Comparison of ENCODE assay signal across 23 cellular contexts in the genomic region with DNA sequence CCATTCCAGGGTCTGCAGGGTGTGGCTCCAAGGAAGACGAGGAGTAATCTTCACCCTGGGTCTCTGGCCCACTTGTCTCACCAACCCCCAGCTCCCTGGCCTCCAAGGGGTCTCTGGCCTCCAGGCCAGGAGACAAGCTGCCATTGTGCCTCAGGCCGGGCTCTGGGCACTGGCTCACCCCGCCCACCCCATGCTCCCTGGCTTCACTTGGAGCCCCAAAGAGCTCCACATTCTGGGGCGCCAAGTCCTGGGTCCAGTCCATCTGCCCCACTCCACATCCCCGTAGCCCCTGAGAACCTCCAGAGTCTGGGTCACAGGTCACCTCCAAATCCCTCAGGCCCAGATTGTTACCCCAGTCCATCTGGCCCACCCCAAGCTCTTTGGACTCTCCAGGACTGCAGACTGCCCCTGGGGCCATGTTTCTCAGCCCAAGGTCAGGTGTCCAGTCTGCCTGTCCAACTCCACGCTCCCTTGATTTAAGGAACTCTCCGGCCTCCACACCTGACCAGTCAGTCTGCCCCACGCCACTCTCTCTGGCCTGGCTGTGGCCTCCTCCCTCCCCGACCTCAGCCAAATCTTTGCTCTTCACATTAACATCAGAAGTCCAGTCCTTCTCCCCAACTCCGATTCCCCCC. TPM values are rescaled to one million over a fixed set of nuclear protein-coding genes. Genes with fewer than 3 reads are reported as not detected.
DNase-seq lines count a peak whose midpoint lies in the region; ATAC-seq, FAIRE-seq and TF ChIP-seq lines count a peak whose summit lies in the region.
"Had no signal": no experiment of that assay in that cellular context is flagged by ENCODE, and none has a peak within 500 bp of the region (broad histone marks: within the 10 kb centered on the region; RNA-seq: fewer than 3 reads in every experiment).

No MANE protein-coding gene starts in this region.

- TF ChIP-seq CTCF in liver (IDR thresholded peaks at IDR 0.05; ENCODE audit: low read depth, low read length, missing input control), result no peak
- no peak for TF ChIP-seq CTCF in HepG2 (CRISPR knock-in tag; IDR thresholded peaks at IDR 0.05)
- TF ChIP-seq CTCF in glutamatergic neuron (IDR thresholded peaks at IDR 0.05; ENCODE audit: partially characterized antibody, unreplicated experiment), result no peak
- no peak for TF ChIP-seq CTCF in gastrocnemius medialis (IDR thresholded peaks at IDR 0.05 in 4 of 5, conservative IDR thresholded peaks at IDR 0.05 in 1 of 5)
- TF ChIP-seq CTCF in body of pancreas (IDR thresholded peaks at IDR 0.05), result no peak
- no peak for TF ChIP-seq CTCF in right atrium auricular region (IDR thresholded peaks at IDR 0.05)

- H3K27ac ChIP-seq in liver (ENCODE audit: low read depth in 1 of 2, low read length in 2 of 2) (peak overlapping the region; percentile 92 to 93), HepG2 (ENCODE audit: extremely low read length, insufficient read depth, low read length) (no peak overlapping the region), gastrocnemius medialis (peak overlapping the region; percentile 92 to 99 (median 98)), body of pancreas (peak overlapping the region in 2 of 4 donors; percentile 24 to 25), right atrium auricular region (peak overlapping the region in 1 of 2 donors; percentile 33)
- H3K27ac ChIP-seq: colonic mucosa, SK-N-MC had no signal

- TF ChIP-seq POLR2A in HepG2 (IDR thresholded peaks at IDR 0.05; ENCODE audit: insufficient read depth in 1 of 2, low read depth in 2 of 2, low read length in 2 of 2) (no peak), gastrocnemius medialis (IDR thresholded peaks at IDR 0.05) (no peak), body of pancreas (IDR thresholded peaks at IDR 0.05) (no peak)

- intact Hi-C loops in HepG2 (cut with micrococcal nuclease; ENCODE audit: unreplicated experiment) (no loop called here), gastrocnemius medialis (cut with DNase I; ENCODE audit: low total_unique reads) (no loop called here), body of pancreas (cut with DNase I) (no loop called here)

- H3K9ac ChIP-seq in liver (ENCODE audit: low read depth in 1 of 2, low read length in 2 of 2) (no peak overlapping the region), HepG2 (ENCODE audit: insufficient read depth, low read depth, low read length) (no peak overlapping the region)

- in situ Hi-C loops in HepG2 (cut with HindIII; ENCODE audit: extremely low pct_ligation_motif_present, low pct_unique_long_range_greater_than_20kb), result no loop called here
- in situ Hi-C loops in gastrocnemius medialis (cut with MboI; ENCODE audit: low sequenced_read_pairs in 4 of 4), result no loop called here

- peaks cover 56% of the 10 kb centered on the region for H3K4me1 Mint-ChIP-seq in glutamatergic neuron (ENCODE audit: low read depth, unreplicated experiment)

- ATAC-seq in HepG2 (no peak), gastrocnemius medialis (no peak), body of pancreas (no peak)
- ATAC-seq: GM23338; natural killer cell; sciatic nerve; stimulated activated memory B cell treated with anti-CD40 and anti-IgM and Interleukin-4, amounts not matched to agents 10 μg/mL and 1 μg/mL and 100 μg/mL, for 72 hours had no signal

- TF ChIP-seq EP300 in HepG2 (IDR thresholded peaks at IDR 0.05; ENCODE audit: low read depth in 2 of 2, low read length in 2 of 2) (no peak), HepG2 (CRISPR knock-in tag; IDR thresholded peaks at IDR 0.05; ENCODE audit: borderline replicate concordance) (no peak)

- H3K27me3 Mint-ChIP-seq in glutamatergic neuron (ENCODE audit: unreplicated experiment), result peaks cover 18% of the 10 kb centered on the region
- H3K27me3 Mint-ChIP-seq: activated CD4-positive, alpha-beta memory T cell treated with anti-CD3 and anti-CD28 coated beads, Interleukin-2, amount 10 ng/mL, durations not matched to agents 7 days and 5 days; stimulated activated memory B cell treated with anti-CD40 and anti-IgM and Interleukin-4, amounts not matched to agents 10 μg/mL and 1 μg/mL and 100 μg/mL, for 72 hours had no signal

- H3K4me3 ChIP-seq in liver (ENCODE audit: low read depth in 1 of 3, low read length in 3 of 3), result no peak overlapping the region
- H3K4me3 ChIP-seq in HepG2 (replicated peaks in 1 of 3; ENCODE audit: insufficient read depth in 1 of 3, low read depth in 2 of 3, low read length in 3 of 3), result no peak overlapping the region
- peak overlapping the region; percentile 33 to 82 (median 58) for H3K4me3 ChIP-seq in gastrocnemius medialis
- no peak overlapping the region for H3K4me3 ChIP-seq in body of pancreas
- no peak overlapping the region for H3K4me3 ChIP-seq in right atrium auricular region
- H3K4me3 ChIP-seq: colonic mucosa, GM23338, SK-N-MC had no signal

- H3K36me3 ChIP-seq in liver (ENCODE audit: control insufficient read depth in 4 of 4, insufficient read depth in 3 of 4, low read depth in 1 of 4, low read length in 3 of 4) (peaks cover 1 to 6% (median 3%) of the 10 kb centered on the region in 4 donors), HepG2 (replicated peaks in 1 of 2; ENCODE audit: control insufficient read depth in 1 of 2, insufficient read depth in 2 of 2, low read length in 2 of 2) (peaks cover 6 to 12% of the 10 kb centered on the region in 2 experiments; a peak in 4 of 5 replicates), gastrocnemius medialis (peaks cover 0 to 43% of the 10 kb centered on the region in 2 donors), body of pancreas (replicated peaks in 1 of 2; ENCODE audit: insufficient read depth in 1 of 2, low read depth in 2 of 2) (peaks cover 0 to 6% of the 10 kb centered on the region in 2 donors), right atrium auricular region (peaks cover 38% of the 10 kb centered on the region)
- H3K36me3 ChIP-seq: colonic mucosa had no signal

- peak overlapping the region; percentile 4 for H3K27ac Mint-ChIP-seq in glutamatergic neuron (ENCODE audit: unreplicated experiment)
- H3K27ac Mint-ChIP-seq: activated CD4-positive, alpha-beta memory T cell treated with anti-CD3 and anti-CD28 coated beads, Interleukin-2, amount 10 ng/mL, durations not matched to agents 7 days and 5 days; activated T-helper 1 cell treated with anti-CD3 and anti-CD28 coated beads, Interleukin-12 subunit alpha, Interleukin-12 subunit beta, Interleukin-2, Interleukin-4 antibody, amounts not matched to agents 30 ng/mL and 10 ng/mL and 1 ng/mL, durations not matched to agents 14 hours and 24 hours and 36 hours; natural killer cell; stimulated activated memory B cell treated with anti-CD40 and anti-IgM and Interleukin-4, amounts not matched to agents 10 μg/mL and 1 μg/mL and 100 μg/mL, for 72 hours had no signal

- no peaks in the 10 kb centered on the region for H3K27me3 ChIP-seq in liver (ENCODE audit: control insufficient read depth in 4 of 4, insufficient read depth in 4 of 4, low read length in 3 of 4)
- no peaks in the 10 kb centered on the region for H3K27me3 ChIP-seq in HepG2 (ENCODE audit: control insufficient read depth in 1 of 2, insufficient read depth in 2 of 2, low read length in 2 of 2)
- H3K27me3 ChIP-seq in gastrocnemius medialis, result no peaks in the 10 kb centered on the region
- no peaks in the 10 kb centered on the region for H3K27me3 ChIP-seq in body of pancreas
- H3K27me3 ChIP-seq in right atrium auricular region, result no peaks in the 10 kb centered on the region
- H3K27me3 ChIP-seq: colonic mucosa had no signal

- no peak for FAIRE-seq in HepG2 (lab: Jason Lieb, UNC)
- FAIRE-seq: A204.1, TTC549 had no signal

- CTCF ChIA-PET in HepG2 (lab: Yijun Ruan, JAX; ENCODE audit: low intra/inter-chr PET ratio, low total read pairs), result no interaction called here

- 94% methylated on average over 10 of the region's 10 CpGs for WGBS in liver
- 88% methylated on average over 6 of the region's 10 CpGs for WGBS in HepG2 (ENCODE audit: low lambda C conversion rate)
- WGBS in body of pancreas, 2 donors, result 95 to 97% methylated on average over 10 of the region's 10 CpGs

- H4K20me1 ChIP-seq in HepG2 (ENCODE audit: insufficient read depth, low read length), result no peaks in the 10 kb centered on the region

- H3K4me3 Mint-ChIP-seq in glutamatergic neuron (ENCODE audit: unreplicated experiment), result no peak overlapping the region
- H3K4me3 Mint-ChIP-seq: activated CD4-positive, alpha-beta memory T cell treated with anti-CD3 and anti-CD28 coated beads, Interleukin-2, amount 10 ng/mL, durations not matched to agents 7 days and 5 days; activated T-helper 1 cell treated with anti-CD3 and anti-CD28 coated beads, Interleukin-12 subunit alpha, Interleukin-12 subunit beta, Interleukin-2, Interleukin-4 antibody, amounts not matched to agents 30 ng/mL and 10 ng/mL and 1 ng/mL, durations not matched to agents 14 hours and 24 hours and 36 hours; CD4-positive, alpha-beta memory T cell; GM23338; IgD-negative memory B cell; natural killer cell; stimulated activated memory B cell treated with anti-CD40 and anti-IgM and Interleukin-4, amounts not matched to agents 10 μg/mL and 1 μg/mL and 100 μg/mL, for 72 hours had no signal

- H3K36me3 Mint-ChIP-seq in glutamatergic neuron (ENCODE audit: unreplicated experiment), result peaks cover 11% of the 10 kb centered on the region
- H3K36me3 Mint-ChIP-seq: natural killer cell had no signal

- H3K4me2 ChIP-seq in HepG2 (ENCODE audit: low read depth, low read length), result no peak overlapping the region
- H3K4me2 ChIP-seq: GM23338 had no signal

- H3K4me1 ChIP-seq in liver (ENCODE audit: control insufficient read depth in 4 of 4, insufficient read depth in 4 of 4, low read length in 3 of 4) (peaks cover 41 to 79% (median 66%) of the 10 kb centered on the region in 4 donors), HepG2 (ENCODE audit: insufficient read depth, low read length) (peaks cover 90% of the 10 kb centered on the region), gastrocnemius medialis (peaks cover 84 to 87% of the 10 kb centered on the region in 2 donors), body of pancreas (peaks cover 89% of the 10 kb centered on the region), right atrium auricular region (peaks cover 0 to 83% of the 10 kb centered on the region in 2 donors)

- TF ChIP-seq RAD21 in liver (IDR thresholded peaks at IDR 0.05) (no peak), HepG2 (CRISPR knock-in tag; IDR thresholded peaks at IDR 0.05) (no peak)

- BruUV-seq in HepG2 (replicated peaks; lab: Mats Ljungman, UMichigan), result no TSS peak

- H3K79me2 ChIP-seq in HepG2 (ENCODE audit: insufficient read depth, low read length), result peaks cover 6% of the 10 kb centered on the region

- H3K9me3 ChIP-seq in liver (ENCODE audit: control insufficient read depth in 4 of 4, low read length in 3 of 4), result no peaks in the 10 kb centered on the region
- no peaks in the 10 kb centered on the region for H3K9me3 ChIP-seq in HepG2 (ENCODE audit: low read length)
- H3K9me3 ChIP-seq in gastrocnemius medialis, result no peaks in the 10 kb centered on the region
- H3K9me3 ChIP-seq in body of pancreas, result no peaks in the 10 kb centered on the region
- H3K9me3 ChIP-seq in right atrium auricular region, result no peaks in the 10 kb centered on the region
- H3K9me3 ChIP-seq: colonic mucosa had no signal

- H3K9me3 Mint-ChIP-seq in glutamatergic neuron (ENCODE audit: unreplicated experiment), result peaks cover 23% of the 10 kb centered on the region
- H3K9me3 Mint-ChIP-seq: activated CD4-positive, alpha-beta memory T cell treated with anti-CD3 and anti-CD28 coated beads, Interleukin-2, amount 10 ng/mL, durations not matched to agents 7 days and 5 days; activated T-helper 1 cell treated with anti-CD3 and anti-CD28 coated beads, Interleukin-12 subunit alpha, Interleukin-12 subunit beta, Interleukin-2, Interleukin-4 antibody, amounts not matched to agents 30 ng/mL and 10 ng/mL and 1 ng/mL, durations not matched to agents 14 hours and 24 hours and 36 hours; CD4-positive, alpha-beta memory T cell; GM23338; IgD-negative memory B cell; natural killer cell; stimulated activated memory B cell treated with anti-CD40 and anti-IgM and Interleukin-4, amounts not matched to agents 10 μg/mL and 1 μg/mL and 100 μg/mL, for 72 hours had no signal

- POLR2A ChIA-PET in HepG2 (lab: Yijun Ruan, JAX), result interaction anchor here (1.3 to 2.8 kb wide), 2 partner anchors 13 kb away, joined by 3 to 11 read pairs; no protein-coding TSS in a partner anchor

- H2AFZ ChIP-seq in HepG2 (ENCODE audit: low read length), result no peak overlapping the region
- H2AFZ ChIP-seq: GM23338 had no signal

- DNase-seq in HepG2 (ENCODE audit: low spot score) (no peak), glutamatergic neuron (no peak), gastrocnemius medialis (peak in 1 of 2 donors; percentile 28), body of pancreas (no peak), NCI-H526 treated with DMSO at 0.1 percent for 48 hours (lab: John Stamatoyannopoulos, UW) (no peak), NCI-H2081 (lab: John Stamatoyannopoulos, UW) (no peak), right atrium auricular region (ENCODE audit: low spot score) (no peak)
- DNase-seq: activated CD4-positive, alpha-beta memory T cell treated with anti-CD3 and anti-CD28 coated beads, Interleukin-2, amount 10 ng/mL, durations not matched to agents 7 days and 5 days; CD4-positive, alpha-beta memory T cell; colonic mucosa; natural killer cell had no signal

RNA-seq across cellular contexts. Expression of gene TNKS1BP1, which starts 16.2 kb away (rescaled TPM):
- total RNA-seq in liver (10 to 100 TPM; 28.3 to 61.9 TPM), HepG2 (2016; rRNA removed; fragmentation: Illumina TruSeq; extraction: Trizol) (12.2 and 13.7 TPM in 2 replicates), glutamatergic neuron (ENCODE audit: unreplicated experiment) (198 TPM), gastrocnemius medialis (100 to 1,000 TPM in 3 of 4 donors, 10 to 100 TPM in 1; 98.5 to 165 (median 125) TPM), body of pancreas (100 to 1,000 TPM in 1 of 2 donors, 10 to 100 TPM in 1; 83.5 to 115 TPM), right atrium auricular region (10 to 100 TPM; 26.8 to 52.5 TPM)
- polyA plus RNA-seq in liver (10 to 100 TPM; 32.0 to 67.1 TPM), HepG2 (2011; rRNA removed) (15.0 and 15.5 TPM in 2 replicates)
- 1.2 and 1.4 TPM in 2 replicates for total RNA-seq in HepG2 (2016; cell fraction: cytosol; rRNA removed; fragmentation: Illumina TruSeq; extraction: Trizol; ENCODE audit: low read depth)
- 9.9 and 16.7 TPM in 2 replicates for total RNA-seq in HepG2 (2016; cell fraction: insoluble cytoplasmic fraction; rRNA removed; fragmentation: Illumina TruSeq; extraction: Trizol)
- total RNA-seq in HepG2 (2016; cell fraction: membrane; rRNA removed; fragmentation: Illumina TruSeq; extraction: Trizol), result 1.9 and 3.6 TPM in 2 replicates
- total RNA-seq in HepG2 (2016; cell fraction: nucleus; rRNA removed; fragmentation: Illumina TruSeq; extraction: Trizol), result 19.5 and 21.4 TPM in 2 replicates
- 6.7 and 7.0 TPM in 2 replicates for polyA plus RNA-seq in HepG2 (2011; cell fraction: cytosol; rRNA removed)
- 64.2 and 69.6 TPM in 2 replicates for polyA plus RNA-seq in HepG2 (2011; cell fraction: nucleus; rRNA removed)
- polyA plus RNA-seq in HepG2 (2012), result 17.3 and 21.8 TPM in 2 replicates
- 0.26 and 1.5 TPM in 2 replicates for polyA plus RNA-seq in HepG2 (2016; cell fraction: cytosol; fragmentation: Illumina TruSeq; extraction: Trizol; ENCODE audit: low read depth)
- polyA plus RNA-seq in HepG2 (2016; cell fraction: insoluble cytoplasmic fraction; fragmentation: Illumina TruSeq; extraction: Trizol; ENCODE audit: low read depth), result 13.8 and 16.2 TPM in 2 replicates
- 2.1 and 3.5 TPM in 2 replicates for polyA plus RNA-seq in HepG2 (2016; cell fraction: membrane; fragmentation: Illumina TruSeq; extraction: Trizol; ENCODE audit: low read depth)
- polyA plus RNA-seq in HepG2 (2016; cell fraction: nucleus; fragmentation: Illumina TruSeq; extraction: Trizol; ENCODE audit: insufficient read depth, low read depth), result 46.6 and 51.1 TPM in 2 replicates
- 33.6 and 51.4 TPM in 2 replicates for polyA minus RNA-seq in HepG2 (2011; rRNA and poly(A)+ RNA removed; ENCODE audit: low replicate concordance)
- polyA minus RNA-seq in HepG2 (2011; cell fraction: cytosol; rRNA and poly(A)+ RNA removed), result 7.7 and 9.8 TPM in 2 replicates
- polyA minus RNA-seq in HepG2 (2011; cell fraction: nucleus; rRNA and poly(A)+ RNA removed), result 22.8 and 23.6 TPM in 2 replicates

RNA-seq across cellular contexts. Expression of gene SSRP1, which starts 27.1 kb away (rescaled TPM):
- total RNA-seq in liver (10 to 100 TPM; 28.5 to 45.3 TPM), HepG2 (2016; rRNA removed; fragmentation: Illumina TruSeq; extraction: Trizol) (129 and 175 TPM in 2 replicates), glutamatergic neuron (ENCODE audit: unreplicated experiment) (91.4 TPM), gastrocnemius medialis (100 to 1,000 TPM in 3 of 4 donors, 10 to 100 TPM in 1; 76.6 to 155 (median 137) TPM), body of pancreas (10 to 100 TPM; 44.2 to 51.9 TPM), right atrium auricular region (10 to 100 TPM; 42.3 to 54.3 TPM)
- polyA plus RNA-seq in liver (10 to 100 TPM; 13.9 to 28.2 TPM), HepG2 (2011; rRNA removed) (86.4 and 93.6 TPM in 2 replicates)
- total RNA-seq in HepG2 (2016; cell fraction: cytosol; rRNA removed; fragmentation: Illumina TruSeq; extraction: Trizol; ENCODE audit: low read depth), result 39.5 and 48.1 TPM in 2 replicates
- 132 and 160 TPM in 2 replicates for total RNA-seq in HepG2 (2016; cell fraction: insoluble cytoplasmic fraction; rRNA removed; fragmentation: Illumina TruSeq; extraction: Trizol)
- 80.0 and 85.8 TPM in 2 replicates for total RNA-seq in HepG2 (2016; cell fraction: membrane; rRNA removed; fragmentation: Illumina TruSeq; extraction: Trizol)
- 62.2 and 67.3 TPM in 2 replicates for total RNA-seq in HepG2 (2016; cell fraction: nucleus; rRNA removed; fragmentation: Illumina TruSeq; extraction: Trizol)
- 92.2 and 107 TPM in 2 replicates for polyA plus RNA-seq in HepG2 (2011; cell fraction: cytosol; rRNA removed)
- 43.4 and 45.7 TPM in 2 replicates for polyA plus RNA-seq in HepG2 (2011; cell fraction: nucleus; rRNA removed)
- 66.6 and 80.8 TPM in 2 replicates for polyA plus RNA-seq in HepG2 (2012)
- polyA plus RNA-seq in HepG2 (2016; cell fraction: cytosol; fragmentation: Illumina TruSeq; extraction: Trizol; ENCODE audit: low read depth), result 42.7 and 45.8 TPM in 2 replicates
- polyA plus RNA-seq in HepG2 (2016; cell fraction: insoluble cytoplasmic fraction; fragmentation: Illumina TruSeq; extraction: Trizol; ENCODE audit: low read depth), result 210 and 213 TPM in 2 replicates
- 68.1 and 80.7 TPM in 2 replicates for polyA plus RNA-seq in HepG2 (2016; cell fraction: membrane; fragmentation: Illumina TruSeq; extraction: Trizol; ENCODE audit: low read depth)
- 109 and 126 TPM in 2 replicates for polyA plus RNA-seq in HepG2 (2016; cell fraction: nucleus; fragmentation: Illumina TruSeq; extraction: Trizol; ENCODE audit: insufficient read depth, low read depth)
- 177 and 420 TPM in 2 replicates for polyA minus RNA-seq in HepG2 (2011; rRNA and poly(A)+ RNA removed; ENCODE audit: low replicate concordance)
- 65.8 and 69.2 TPM in 2 replicates for polyA minus RNA-seq in HepG2 (2011; cell fraction: cytosol; rRNA and poly(A)+ RNA removed)
- 20.9 and 25.1 TPM in 2 replicates for polyA minus RNA-seq in HepG2 (2011; cell fraction: nucleus; rRNA and poly(A)+ RNA removed)

RNA-seq across cellular contexts. Expression of gene P2RX3, which starts 29.6 kb away (rescaled TPM):
- total RNA-seq in liver (under 1 TPM; 0.28 to 0.33 TPM), HepG2 (2016; rRNA removed; fragmentation: Illumina TruSeq; extraction: Trizol) (not detected in 2 replicates), glutamatergic neuron (ENCODE audit: unreplicated experiment) (496 TPM), gastrocnemius medialis (not detected), body of pancreas (not detected), right atrium auricular region (1 to 10 TPM in 1 of 2 donors, not detected in 1; 1.4 TPM)
- polyA plus RNA-seq in liver (under 1 TPM; 0.18 TPM), HepG2 (2011; rRNA removed) (0.08 and 0.20 TPM in 2 replicates)
- total RNA-seq in HepG2 (2016; cell fraction: cytosol; rRNA removed; fragmentation: Illumina TruSeq; extraction: Trizol; ENCODE audit: low read depth), result not detected in 2 replicates
- total RNA-seq in HepG2 (2016; cell fraction: insoluble cytoplasmic fraction; rRNA removed; fragmentation: Illumina TruSeq; extraction: Trizol), result not detected in 2 replicates
- total RNA-seq in HepG2 (2016; cell fraction: membrane; rRNA removed; fragmentation: Illumina TruSeq; extraction: Trizol), result not detected in 2 replicates
- total RNA-seq in HepG2 (2016; cell fraction: nucleus; rRNA removed; fragmentation: Illumina TruSeq; extraction: Trizol), result not detected in 2 replicates
- 0.05 and 0.13 TPM in 2 replicates for polyA plus RNA-seq in HepG2 (2011; cell fraction: cytosol; rRNA removed)
- 0.31 and 0.35 TPM in 2 replicates for polyA plus RNA-seq in HepG2 (2011; cell fraction: nucleus; rRNA removed)
- 0.13 TPM in 1 of 2 replicates, not detected in the other for polyA plus RNA-seq in HepG2 (2012)
- polyA plus RNA-seq in HepG2 (2016; cell fraction: cytosol; fragmentation: Illumina TruSeq; extraction: Trizol; ENCODE audit: low read depth), result not detected in 2 replicates
- not detected in 2 replicates for polyA plus RNA-seq in HepG2 (2016; cell fraction: insoluble cytoplasmic fraction; fragmentation: Illumina TruSeq; extraction: Trizol; ENCODE audit: low read depth)
- not detected in 2 replicates for polyA plus RNA-seq in HepG2 (2016; cell fraction: membrane; fragmentation: Illumina TruSeq; extraction: Trizol; ENCODE audit: low read depth)
- not detected in 2 replicates for polyA plus RNA-seq in HepG2 (2016; cell fraction: nucleus; fragmentation: Illumina TruSeq; extraction: Trizol; ENCODE audit: insufficient read depth, low read depth)
- polyA minus RNA-seq in HepG2 (2011; rRNA and poly(A)+ RNA removed; ENCODE audit: low replicate concordance), result 0.21 TPM in 1 of 2 replicates, not detected in the other
- not detected in 2 replicates for polyA minus RNA-seq in HepG2 (2011; cell fraction: cytosol; rRNA and poly(A)+ RNA removed)
- polyA minus RNA-seq in HepG2 (2011; cell fraction: nucleus; rRNA and poly(A)+ RNA removed), result 0.26 TPM in 1 of 2 replicates, not detected in the other
- total RNA-seq: activated CD4-positive, alpha-beta memory T cell treated with anti-CD3 and anti-CD28 coated beads, Interleukin-2, amount 10 ng/mL, durations not matched to agents 7 days and 5 days; activated T-helper 1 cell treated with anti-CD3 and anti-CD28 coated beads, Interleukin-12 subunit alpha, Interleukin-12 subunit beta, Interleukin-2, Interleukin-4 antibody, amounts not matched to agents 30 ng/mL and 10 ng/mL and 1 ng/mL, durations not matched to agents 14 hours and 24 hours and 36 hours; CD4-positive, alpha-beta memory T cell; colonic mucosa; Daoy; fibroblast of lung; lower leg skin; natural killer cell; sciatic nerve had no signal
- polyA plus RNA-seq: CD4-positive, alpha-beta memory T cell; fibroblast of lung; IgD-negative memory B cell had no signal

Comparison
In these comparisons a context has a peak if more than half of its experiments do, and no peak if none do; other contexts are left out.
1. H3K4me3 ChIP-seq: peak in gastrocnemius medialis (4 of 4); none in liver (0 of 3), HepG2 (0 of 3), body of pancreas (0 of 2) and right atrium auricular region (0 of 2).
2. RNA of gene P2RX3, which starts 29.6 kb away (total RNA-seq): 496 TPM in glutamatergic neuron (single experiment); 1.4 TPM in right atrium auricular region, 0.28 to 0.33 TPM in liver, not detected in HepG2, not detected in gastrocnemius medialis and not detected in body of pancreas; every median in the first group is over 100 times any median in the second.